ENCODE assay signal across 12 cellular contexts in genomic region chr6:130473886-130474285, GRCh38.
DNase-seq lines count a peak whose midpoint lies in the region; ATAC-seq and TF ChIP-seq lines count a peak whose summit lies in the region.
"Had no signal": no experiment of that assay in that cellular context is flagged by ENCODE, and none has a peak within 500 bp of the region (broad histone marks: within the 10 kb centered on the region; RNA-seq: fewer than 3 reads in every experiment).

No MANE protein-coding gene starts in this region.

- no peak overlapping the region for H3K9ac ChIP-seq in adipocyte (ENCODE audit: low read length)

- no peak for TF ChIP-seq CTCF in HFF-Myc (IDR thresholded peaks at IDR 0.05; ENCODE audit: low read depth, low read length, missing control alignments)

- no peaks in the 10 kb centered on the region for H3K4me1 ChIP-seq in adipocyte (ENCODE audit: control insufficient read depth, insufficient read depth, low read length)
- H3K4me1 ChIP-seq: gastrocnemius medialis, testis had no signal

- ATAC-seq in HG02623 (IDR thresholded peaks at IDR 0.05; ENCODE audit: unreplicated experiment) (no peak), HG03025 (IDR thresholded peaks at IDR 0.05; ENCODE audit: low FRiP score, unreplicated experiment) (no peak)
- ATAC-seq: gastrocnemius medialis had no signal

- H3K36me3 ChIP-seq in adipocyte (ENCODE audit: control insufficient read depth, insufficient read depth, low read length, severe bottlenecking): no peaks in the 10 kb centered on the region
- H3K36me3 ChIP-seq: gastrocnemius medialis had no signal

- peaks cover 5% of the 10 kb centered on the region for H3K9me3 ChIP-seq in adipocyte (ENCODE audit: control insufficient read depth, low read length)
- H3K9me3 ChIP-seq: gastrocnemius medialis, testis had no signal

- no peak overlapping the region for H3K4me3 ChIP-seq in HFF-Myc (replicated peaks; ENCODE audit: low read depth, low read length)
- no peak overlapping the region for H3K4me3 ChIP-seq in adipocyte (ENCODE audit: low read length)
- H3K4me3 ChIP-seq: gastrocnemius medialis, testis had no signal

- H3K27me3 ChIP-seq in adipocyte (replicated peaks; ENCODE audit: control insufficient read depth, insufficient read depth, low read length): no peaks in the 10 kb centered on the region
- H3K27me3 ChIP-seq: gastrocnemius medialis, testis had no signal

- DNase-seq in DMS53 treated with DMSO at 0.1 percent for 48 hours (lab: John Stamatoyannopoulos, UW; ENCODE audit: unreplicated experiment) (peak; percentile 22), HFF-Myc (ENCODE audit: extremely low read depth, low read depth) (peak; percentile 79), adipocyte (ENCODE audit: low read depth) (peak; percentile 44), kidney tubule cell (ENCODE audit: low spot score) (peak; percentile 53), epidermal melanocyte (ENCODE audit: insufficient read length, low spot score) (no peak)
- DNase-seq: activated naive CD4-positive, alpha-beta T cell; gastrocnemius medialis; retina; RPMI8226; testis had no signal
